ENCODE assay signal across 1 cellular context in genomic region chr7:127884066-127884559, GRCh38.
TF ChIP-seq lines count a peak whose summit lies in the region.

No MANE protein-coding gene starts in this region.

TF ChIP-seq in HepG2, 621 proteins besides CTCF, POLR2A, EP300 and RAD21 (continued from another document):
- TF ChIP-seq ZNF407 (CRISPR knock-in tag; IDR thresholded peaks at IDR 0.05; ENCODE audit: not compliant biosample characterization) = no peak
- no peak for TF ChIP-seq HMG20A (CRISPR knock-in tag; IDR thresholded peaks at IDR 0.05; ENCODE audit: borderline replicate concordance)
- TF ChIP-seq ARID5B (CRISPR knock-in tag; IDR thresholded peaks at IDR 0.05) = no peak
- no peak for TF ChIP-seq ZNF160 (CRISPR knock-in tag; IDR thresholded peaks at IDR 0.05)
- TF ChIP-seq MAFF (IDR thresholded peaks at IDR 0.05; ENCODE audit: low read depth, low read length) = no peak
- no peak for TF ChIP-seq ZBTB43 (CRISPR knock-in tag; conservative IDR thresholded peaks at IDR 0.05)
- TF ChIP-seq ZNF552 (CRISPR knock-in tag; IDR thresholded peaks at IDR 0.05; ENCODE audit: borderline replicate concordance) = no peak
- no peak for TF ChIP-seq ZNF512B (CRISPR knock-in tag; IDR thresholded peaks at IDR 0.05; ENCODE audit: borderline replicate concordance)
- TF ChIP-seq MTERF4 (CRISPR knock-in tag; IDR thresholded peaks at IDR 0.05) = no peak
- no peak for TF ChIP-seq RXRB (CRISPR knock-in tag; IDR thresholded peaks at IDR 0.05; ENCODE audit: borderline replicate concordance)
- no peak for TF ChIP-seq ARID2 (CRISPR knock-in tag; IDR thresholded peaks at IDR 0.05; ENCODE audit: borderline replicate concordance)
- no peak for TF ChIP-seq GTF3A (CRISPR knock-in tag; conservative IDR thresholded peaks at IDR 0.05)
- TF ChIP-seq SOX6 (IDR thresholded peaks at IDR 0.05) = no peak
- no peak for TF ChIP-seq SOX6 (CRISPR knock-in tag; IDR thresholded peaks at IDR 0.05)
- TF ChIP-seq PBX2 (CRISPR knock-in tag; IDR thresholded peaks at IDR 0.05) = no peak
- no peak for TF ChIP-seq DBP (CRISPR knock-in tag; IDR thresholded peaks at IDR 0.05; ENCODE audit: not compliant biosample characterization)
